1 cellular context compared by ENCODE assay signal in genomic region chr12:4273651-4274395, GRCh38.
A peak's percentile ranks its signal among the peaks of the same experiment; 100 is the strongest.
TF ChIP-seq lines count a peak whose summit lies in the region.

Gene CCND2 (plus strand): TSS chr12:4273762. CDS start chr12:4274041, 279 bp downstream.

TF ChIP-seq in WTC11, 78 proteins besides CTCF, POLR2A, EP300 and RAD21 (continued from another document):
- no peak for TF ChIP-seq ZNF425 (CRISPR knock-in tag; conservative IDR thresholded peaks at IDR 0.05)
- no peak for TF ChIP-seq SMAD4 (CRISPR knock-in tag; IDR thresholded peaks at IDR 0.05)
- TF ChIP-seq ZNF423 (CRISPR knock-in tag; IDR thresholded peaks at IDR 0.05): no peak
- TF ChIP-seq ZNF317 (CRISPR knock-in tag; IDR thresholded peaks at IDR 0.05; ENCODE audit: borderline replicate concordance, low read depth): no peak
- no peak for TF ChIP-seq JUN (CRISPR knock-in tag; IDR thresholded peaks at IDR 0.05)
- TF ChIP-seq FOXJ3 (CRISPR knock-in tag; IDR thresholded peaks at IDR 0.05; ENCODE audit: borderline replicate concordance): no peak
- no peak for TF ChIP-seq ZNF138 (CRISPR knock-in tag; conservative IDR thresholded peaks at IDR 0.05)
- no peak for TF ChIP-seq CDX4 (CRISPR knock-in tag; IDR thresholded peaks at IDR 0.05; ENCODE audit: borderline replicate concordance)
- TF ChIP-seq ZNF263 (CRISPR knock-in tag; IDR thresholded peaks at IDR 0.05; ENCODE audit: low read depth): peak; percentile 96
- TF ChIP-seq SMAD3 (CRISPR knock-in tag; IDR thresholded peaks at IDR 0.05; ENCODE audit: borderline replicate concordance): peak; percentile 18; the same call in 1 of the 2 replicates
- TF ChIP-seq GABPB1 (CRISPR knock-in tag; IDR thresholded peaks at IDR 0.05): no peak
- 0 out of 2 replicates have a peak, but pooled peaks have one; percentile 56 for TF ChIP-seq ZNF281 (CRISPR knock-in tag; IDR thresholded peaks at IDR 0.05)
- no peak for TF ChIP-seq HMGA2 (CRISPR knock-in tag; IDR thresholded peaks at IDR 0.05)
- no peak for TF ChIP-seq NFYB (CRISPR knock-in tag; conservative IDR thresholded peaks at IDR 0.05; ENCODE audit: low read depth)
- TF ChIP-seq ZNF671 (CRISPR knock-in tag; IDR thresholded peaks at IDR 0.05): no peak
- no peak for TF ChIP-seq ZNF532 (CRISPR knock-in tag; IDR thresholded peaks at IDR 0.05; ENCODE audit: borderline replicate concordance)
- TF ChIP-seq AFF4 (CRISPR knock-in tag; IDR thresholded peaks at IDR 0.05; ENCODE audit: borderline replicate concordance): 0 out of 2 replicates have a peak, but pooled peaks have one; percentile 49
- TF ChIP-seq GRHL2 (CRISPR knock-in tag; IDR thresholded peaks at IDR 0.05; ENCODE audit: insufficient replicate concordance, severe bottlenecking): no peak
- TF ChIP-seq KAT7 (CRISPR knock-in tag; IDR thresholded peaks at IDR 0.05; ENCODE audit: borderline replicate concordance): peak; percentile 55; the same call in 1 of the 2 replicates
- no peak for TF ChIP-seq ATF6 (CRISPR knock-in tag; IDR thresholded peaks at IDR 0.05)
- no peak for TF ChIP-seq CBFB (CRISPR knock-in tag; IDR thresholded peaks at IDR 0.05; ENCODE audit: low read depth)
- TF ChIP-seq E2F4 (CRISPR knock-in tag; IDR thresholded peaks at IDR 0.05; ENCODE audit: borderline replicate concordance, low read depth): no peak
- no peak for TF ChIP-seq NFE2L1 (CRISPR knock-in tag; IDR thresholded peaks at IDR 0.05)
- no peak; the same call in 1 of the 2 replicates for TF ChIP-seq TEAD1 (CRISPR knock-in tag; IDR thresholded peaks at IDR 0.05)
- TF ChIP-seq NR1H2 (CRISPR knock-in tag; IDR thresholded peaks at IDR 0.05): no peak
- TF ChIP-seq RELA (CRISPR knock-in tag; IDR thresholded peaks at IDR 0.05; ENCODE audit: borderline replicate concordance): no peak
- no peak for TF ChIP-seq NR3C1 (CRISPR knock-in tag; conservative IDR thresholded peaks at IDR 0.05; ENCODE audit: low read depth)
- TF ChIP-seq FOXP1 (CRISPR knock-in tag; IDR thresholded peaks at IDR 0.05; ENCODE audit: borderline replicate concordance): no peak
- no peak for TF ChIP-seq RORB (CRISPR knock-in tag; IDR thresholded peaks at IDR 0.05)
